In the genomic region with DNA sequence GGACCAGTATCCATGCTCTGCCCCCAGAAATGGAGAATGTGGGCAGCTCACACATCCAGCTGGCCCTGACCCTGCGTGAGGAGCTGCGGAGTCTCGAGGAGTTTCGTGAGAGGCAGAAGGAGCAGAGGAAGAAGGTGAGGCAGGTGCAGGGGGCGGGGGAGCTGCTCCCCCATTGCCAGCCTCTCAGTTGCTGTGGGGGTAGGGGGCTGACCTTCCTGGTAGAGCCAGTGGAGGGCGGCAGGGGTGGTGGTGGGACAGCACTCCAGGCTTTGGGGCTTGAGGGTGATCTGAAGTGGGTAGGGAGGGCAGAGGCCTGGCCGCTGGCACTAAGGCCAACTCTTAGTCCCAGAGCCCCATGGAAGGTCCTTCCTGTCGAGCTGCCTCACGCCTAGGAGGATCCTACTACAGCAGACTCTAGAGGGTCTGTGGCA, we compare ENCODE assay signal across 12 cellular contexts. TPM values are rescaled to one million over a fixed set of nuclear protein-coding genes. Genes with fewer than 3 reads are reported as not detected.
DNase-seq lines count a peak whose midpoint lies in the region; ATAC-seq and TF ChIP-seq lines count a peak whose summit lies in the region.
"Had no signal": no experiment of that assay in that cellular context is flagged by ENCODE, and none has a peak within 500 bp of the region (broad histone marks: within the 10 kb centered on the region; RNA-seq: fewer than 3 reads in every experiment).

No MANE protein-coding gene starts in this region.

- WGBS in ovary, 3 donors, result 94 to 95% (median 94%) methylated on average over 9 of the region's 9 CpGs

- TF ChIP-seq CTCF in activated B cell treated with CpG ODN at 0.5 μM for 24 hours (IDR thresholded peaks at IDR 0.05) (no peak), coronary artery (IDR thresholded peaks at IDR 0.05) (no peak), ovary (IDR thresholded peaks at IDR 0.05) (no peak), GM13976 (IDR thresholded peaks at IDR 0.05; ENCODE audit: borderline replicate concordance, control extremely low read depth, extremely low read depth, insufficient read depth, missing control alignments) (no peak)

- no peak for TF ChIP-seq POLR2A in ovary (IDR thresholded peaks at IDR 0.05)

- in situ Hi-C loops in GM13976 (cut with MboI; ENCODE audit: low sequenced_read_pairs, unreplicated experiment), result no loop called here

- H3K9me3 ChIP-seq in ovary, result no peaks in the 10 kb centered on the region

- no peak overlapping the region for H3K4me3 ChIP-seq in coronary artery
- H3K4me3 ChIP-seq in ovary, result no peak overlapping the region

- H3K4me3 Mint-ChIP-seq in activated B cell treated with CpG ODN at 0.5 μM for 24 hours, result no peak overlapping the region
- H3K4me3 Mint-ChIP-seq: nephron had no signal

- H3K9me3 Mint-ChIP-seq in activated B cell treated with CpG ODN at 0.5 μM for 24 hours, result no peaks in the 10 kb centered on the region
- H3K9me3 Mint-ChIP-seq: nephron had no signal

- H3K27ac ChIP-seq in coronary artery (no peak overlapping the region), ovary (no peak overlapping the region), caudate nucleus (ENCODE audit: low read depth, low read length) (no peak overlapping the region)

- peaks cover 4% of the 10 kb centered on the region for H3K4me1 ChIP-seq in ovary (ENCODE audit: insufficient read depth)

- no peak for ATAC-seq in activated CD4-positive, CD25-positive, alpha-beta regulatory T cell treated with anti-CD3 and anti-CD28 coated beads, Interleukin-2, amount 50 U/mL, for 24 hours
- no peak for ATAC-seq in activated B cell treated with CpG ODN at 0.5 μM for 24 hours (ENCODE audit: low read depth)

- H3K27me3 ChIP-seq in ovary, result no peaks in the 10 kb centered on the region

- no peaks in the 10 kb centered on the region for H3K36me3 ChIP-seq in ovary

- H3K27me3 Mint-ChIP-seq in activated B cell treated with CpG ODN at 0.5 μM for 24 hours, result no peaks in the 10 kb centered on the region

- peaks cover 28% of the 10 kb centered on the region for H3K36me3 Mint-ChIP-seq in activated B cell treated with CpG ODN at 0.5 μM for 24 hours (ENCODE audit: low read depth)

- no peak for TF ChIP-seq EP300 in ovary (IDR thresholded peaks at IDR 0.05)

- CTCF ChIA-PET in activated B cell treated with CpG ODN at 0.5 μM for 24 hours (lab: Charles Lee), result interaction anchor here (1.2 to 4.0 kb wide), 3 partner anchors 12 to 55 kb away, joined by 3 to 16 read pairs (median 9); no protein-coding TSS in a partner anchor

- intact Hi-C loops in activated B cell treated with CpG ODN at 0.5 μM for 24 hours (cut with micrococcal nuclease) (no loop called here), ovary (cut with DNase I) (loop anchor here in 2 of 4 donors (5.0 to 10.0 kb wide), 3 partner anchors 82 to 519 kb away; no protein-coding TSS in a partner anchor)

- DNase-seq in activated CD4-positive, CD25-positive, alpha-beta regulatory T cell treated with anti-CD3 and anti-CD28 coated beads, Interleukin-2, amount 50 U/mL, for 72 hours, result peak; percentile 11
- peak; percentile 11 for DNase-seq in activated B cell treated with CpG ODN at 0.5 μM for 24 hours
- DNase-seq in coronary artery (ENCODE audit: low spot score), result peak; percentile 62
- peak; percentile 6 to 24 (median 16) for DNase-seq in ovary
- DNase-seq in NCI-H2171 (lab: John Stamatoyannopoulos, UW), result no peak
- DNase-seq in caudate nucleus (lab: John Stamatoyannopoulos, UW), result no peak
- DNase-seq in GM13976 (ENCODE audit: low spot score), result no peak
- DNase-seq: 8988T; central memory CD4-positive, alpha-beta T cell; NCI-H1436 had no signal

- H3K4me1 Mint-ChIP-seq in activated B cell treated with CpG ODN at 0.5 μM for 24 hours, result peaks cover 22% of the 10 kb centered on the region
- H3K4me1 Mint-ChIP-seq: nephron had no signal

- no peak overlapping the region for H3K27ac Mint-ChIP-seq in activated B cell treated with CpG ODN at 0.5 μM for 24 hours
- H3K27ac Mint-ChIP-seq: nephron had no signal

- POLR2A ChIA-PET in activated B cell treated with CpG ODN at 0.5 μM for 24 hours (lab: Charles Lee), result interaction anchor here (0.6 to 0.9 kb wide), 2 partner anchors 9 to 256 kb away, joined by 3 to 5 read pairs; no protein-coding TSS in a partner anchor

RNA-seq across cellular contexts. Expression of a gene that starts 30.6 kb away (rescaled TPM):
- total RNA-seq in activated B cell treated with CpG ODN at 0.5 μM for 24 hours (33.7 and 42.7 TPM in 2 replicates), ovary (10 to 100 TPM in 1 of 7 donors, 1 to 10 TPM in 6; 1.8 to 10.9 (median 3.7) TPM)
- 1 to 10 TPM; 1.4 to 2.4 TPM for polyA plus RNA-seq in ovary

RNA-seq across cellular contexts. Expression of a gene that starts 45.4 kb away (rescaled TPM):
- total RNA-seq in activated B cell treated with CpG ODN at 0.5 μM for 24 hours, result 104 and 113 TPM in 2 replicates
- total RNA-seq in ovary, result 100 to 1,000 TPM; 140 to 266 (median 174) TPM
- polyA plus RNA-seq in ovary, result 100 to 1,000 TPM; 196 to 244 TPM

Comparison
In these comparisons a context has a peak if more than half of its experiments do, and no peak if none do; other contexts are left out.
1. DNase-seq: peak in activated CD4-positive, CD25-positive, alpha-beta regulatory T cell treated with anti-CD3 and anti-CD28 coated beads, Interleukin-2, amount 50 U/mL, for 72 hours (single experiment), activated B cell treated with CpG ODN at 0.5 μM for 24 hours (single experiment), coronary artery (single experiment) and ovary (5 of 5); none in NCI-H2171 (single experiment), caudate nucleus (0 of 61) and GM13976 (single experiment).